ENCODE assay signal across 8 cellular contexts in the genomic region with DNA sequence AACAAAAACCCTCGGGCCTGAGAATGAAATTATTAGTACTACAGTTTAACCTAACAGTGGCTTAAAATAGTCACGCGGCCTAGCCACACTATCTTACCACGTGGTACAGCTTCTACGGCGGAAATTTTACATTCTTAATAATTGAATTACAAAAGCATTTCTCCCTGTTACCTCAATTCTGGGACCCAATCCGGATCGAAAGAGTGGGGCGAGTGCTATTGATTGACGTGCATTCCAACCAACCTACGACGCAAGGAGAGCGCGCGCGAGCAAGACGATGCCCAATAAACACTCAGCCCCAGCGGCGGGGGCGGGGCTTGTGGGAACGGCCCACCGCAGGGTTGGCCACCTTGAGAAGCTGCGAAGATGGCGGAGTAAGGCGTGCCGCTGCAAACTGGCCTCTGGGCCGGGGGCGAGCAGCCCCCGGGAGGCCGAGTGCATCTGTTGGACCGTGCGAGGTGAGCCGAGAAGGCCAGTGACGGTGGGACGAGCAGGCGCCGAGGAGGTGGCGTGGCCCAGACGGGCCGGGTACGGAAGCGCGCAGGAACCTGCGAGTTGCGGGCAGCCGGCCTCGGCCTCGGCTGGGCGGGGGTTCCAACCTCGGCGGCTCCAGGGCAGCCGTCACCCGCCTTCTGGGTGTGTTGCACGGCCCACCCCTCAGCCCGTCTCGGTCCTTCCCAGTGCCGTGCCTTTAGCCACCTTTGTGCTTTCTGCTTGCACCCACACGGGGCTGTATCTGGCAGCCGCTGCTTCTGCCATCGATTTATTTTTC. TPM values are rescaled to one million over a fixed set of nuclear protein-coding genes. Genes with fewer than 3 reads are reported as not detected.
A peak's percentile ranks its signal among the peaks of the same experiment; 100 is the strongest.
DNase-seq lines count a peak whose midpoint lies in the region; ATAC-seq and TF ChIP-seq lines count a peak whose summit lies in the region.

No MANE protein-coding gene starts in this region.

- peak overlapping the region; percentile 98 for H3K23ac ChIP-seq in neuronal stem cell (ENCODE audit: low read depth, low read length, poor library complexity)

- no peak overlapping the region for H4K8ac ChIP-seq in neuronal stem cell (ENCODE audit: low read depth, low read length)

- H4K91ac ChIP-seq in neuronal stem cell (ENCODE audit: low read depth, low read length, poor library complexity) = no peak overlapping the region

- H3K4ac ChIP-seq in neuronal stem cell (ENCODE audit: low read length) = no peak overlapping the region

- H2BK5ac ChIP-seq in neuronal stem cell (ENCODE audit: low read length) = peak overlapping the region; percentile 85

- H3K36me3 Mint-ChIP-seq in activated naive CD4-positive, alpha-beta T cell treated with anti-CD3 and anti-CD28 coated beads for 36 hours (ENCODE audit: low read depth) = peaks cover 43% of the 10 kb centered on the region

- H2BK12ac ChIP-seq in neuronal stem cell (ENCODE audit: low read length) = no peak overlapping the region

- peaks cover 29% of the 10 kb centered on the region for H3K4me1 ChIP-seq in SJSA1 (replicated peaks)
- H3K4me1 ChIP-seq in gastroesophageal sphincter = peaks cover 2 to 48% (median 9%) of the 10 kb centered on the region in 3 donors
- H3K4me1 ChIP-seq in neuronal stem cell (ENCODE audit: control insufficient read depth in 2 of 2, insufficient read depth in 1 of 2, low read depth in 1 of 2, low read length in 2 of 2) = peaks cover 2 to 7% of the 10 kb centered on the region in 2 donors
- H3K4me1 ChIP-seq in subcutaneous abdominal adipose tissue (ENCODE audit: control insufficient read depth in 5 of 5, insufficient read depth in 5 of 5, low read length in 5 of 5) = peaks cover 0 to 31% (median 29%) of the 10 kb centered on the region in 5 donors

- peak overlapping the region; percentile 97 for H3K27ac Mint-ChIP-seq in activated naive CD4-positive, alpha-beta T cell treated with anti-CD3 and anti-CD28 coated beads for 36 hours

- H3K14ac ChIP-seq in neuronal stem cell (ENCODE audit: low read length) = peak overlapping the region; percentile 87

- H3K9me3 ChIP-seq in SJSA1 (replicated peaks) (no peaks in the 10 kb centered on the region), gastroesophageal sphincter (no peaks in the 10 kb centered on the region), neuronal stem cell (replicated peaks in 1 of 2; ENCODE audit: control insufficient read depth in 2 of 2, insufficient read depth in 1 of 2, low read depth in 1 of 2, low read length in 2 of 2) (peaks cover 0 to 10% of the 10 kb centered on the region in 2 donors), subcutaneous abdominal adipose tissue (ENCODE audit: control insufficient read depth in 5 of 5, low read length in 5 of 5) (no peaks in the 10 kb centered on the region)

- CTCF ChIA-PET in activated naive CD4-positive, alpha-beta T cell treated with anti-CD3 and anti-CD28 coated beads for 36 hours (lab: Charles Lee) = interaction anchor here (1.6 kb wide), 1 partner anchor 53 kb away, joined by 5 read pairs; the partner anchor contains the start of genes CHP1 and EXD1

- H3K4me1 Mint-ChIP-seq in activated naive CD4-positive, alpha-beta T cell treated with anti-CD3 and anti-CD28 coated beads for 36 hours (ENCODE audit: low read depth) = peaks cover 45% of the 10 kb centered on the region

- peak overlapping the region; percentile 62 for H3K4me3 ChIP-seq in HFF-Myc (replicated peaks; ENCODE audit: low read depth, low read length)
- peak overlapping the region; percentile 89 for H3K4me3 ChIP-seq in SJSA1
- peak overlapping the region; percentile 57 to 88 for H3K4me3 ChIP-seq in gastroesophageal sphincter
- peak overlapping the region; percentile 82 to 94 for H3K4me3 ChIP-seq in neuronal stem cell (ENCODE audit: low read length in 2 of 2)
- H3K4me3 ChIP-seq in subcutaneous abdominal adipose tissue (ENCODE audit: low read depth in 1 of 5, low read length in 5 of 5) = peak overlapping the region; percentile 90 to 99 (median 94)

- TF ChIP-seq POLR2A in gastroesophageal sphincter (IDR thresholded peaks at IDR 0.05) = peak; percentile 81 to 85

- no peaks in the 10 kb centered on the region for H3K9me3 Mint-ChIP-seq in activated naive CD4-positive, alpha-beta T cell treated with anti-CD3 and anti-CD28 coated beads for 36 hours

- peak; percentile 100 for ATAC-seq in gastroesophageal sphincter

- no peak for TF ChIP-seq EP300 in gastroesophageal sphincter (IDR thresholded peaks at IDR 0.05)

- H3K79me1 ChIP-seq in neuronal stem cell (ENCODE audit: low read depth, low read length) = peaks cover 2% of the 10 kb centered on the region

- H3K27me3 Mint-ChIP-seq in activated naive CD4-positive, alpha-beta T cell treated with anti-CD3 and anti-CD28 coated beads for 36 hours (ENCODE audit: low read depth) = no peaks in the 10 kb centered on the region

- H2AK5ac ChIP-seq in neuronal stem cell (ENCODE audit: low read depth, low read length) = no peak overlapping the region

- H3K36me3 ChIP-seq in SJSA1 (peaks cover 48% of the 10 kb centered on the region), gastroesophageal sphincter (peaks cover 0 to 56% of the 10 kb centered on the region in 2 donors), neuronal stem cell (replicated peaks in 1 of 2; ENCODE audit: control insufficient read depth in 2 of 2, insufficient read depth in 2 of 2, low read length in 2 of 2) (peaks cover 16 to 53% of the 10 kb centered on the region in 2 donors), subcutaneous abdominal adipose tissue (ENCODE audit: control insufficient read depth in 5 of 5, insufficient read depth in 5 of 5, low read length in 5 of 5) (peaks cover 20 to 48% (median 34%) of the 10 kb centered on the region in 5 donors)

- DNase-seq in GM04503 (ENCODE audit: low read depth) (peak; percentile 96), HFF-Myc (ENCODE audit: extremely low read depth, low read depth) (peak; percentile 99), MV-4-11 (lab: John Stamatoyannopoulos, UW) (peak; percentile 98), SJSA1 (ENCODE audit: low read depth in 1 of 2, low spot score in 2 of 2) (peak; percentile 96 to 99), neuronal stem cell (ENCODE audit: low spot score) (peak; percentile 98)
- DNase-seq in activated naive CD4-positive, alpha-beta T cell treated with anti-CD3 and anti-CD28 coated beads for 36 hours = peak; percentile 99

- H3K27me3 ChIP-seq in SJSA1 (replicated peaks) (no peaks in the 10 kb centered on the region), gastroesophageal sphincter (no peaks in the 10 kb centered on the region), neuronal stem cell (ENCODE audit: control insufficient read depth in 3 of 3, insufficient read depth in 3 of 3, low read depth in 1 of 3, low read length in 3 of 3) (no peaks in the 10 kb centered on the region), subcutaneous abdominal adipose tissue (ENCODE audit: control insufficient read depth in 5 of 5, insufficient read depth in 4 of 5, low read length in 5 of 5) (no peaks in the 10 kb centered on the region)

- H2AFZ ChIP-seq in neuronal stem cell (ENCODE audit: low read length) = peak overlapping the region; percentile 88

- TF ChIP-seq CTCF in HFF-Myc (IDR thresholded peaks at IDR 0.05; ENCODE audit: low read depth, low read length, missing control alignments) (no peak), gastroesophageal sphincter (IDR thresholded peaks at IDR 0.05) (no peak)

- H3K27ac ChIP-seq in SJSA1 (peak overlapping the region; percentile 90), gastroesophageal sphincter (peak overlapping the region; percentile 73 to 96 (median 94)), neuronal stem cell (replicated peaks; ENCODE audit: low read length) (peak overlapping the region; percentile 78), subcutaneous abdominal adipose tissue (ENCODE audit: low read depth, low read length) (peak overlapping the region; percentile 89)

- no peak overlapping the region for H2BK120ac ChIP-seq in neuronal stem cell (ENCODE audit: low read depth, low read length)

- H3K9ac ChIP-seq in neuronal stem cell (ENCODE audit: low read depth, low read length, poor library complexity) = peak overlapping the region; percentile 98
- H3K9ac ChIP-seq in subcutaneous abdominal adipose tissue (ENCODE audit: low read length in 5 of 5) = peak overlapping the region; percentile 77 to 94 (median 93)

- peak overlapping the region; percentile 99 for H3K4me3 Mint-ChIP-seq in activated naive CD4-positive, alpha-beta T cell treated with anti-CD3 and anti-CD28 coated beads for 36 hours

- WGBS in gastroesophageal sphincter (ENCODE audit: low coverage in 1 of 2), 2 donors = 0 to 1% methylated on average over 9 to 19 of the region's 60 CpGs
- no CpG with 5 or more reads among the region's 60 CpGs for WGBS in neuronal stem cell (ENCODE audit: extremely low coverage in 2 of 2, insufficient read length in 2 of 2, insufficient replicate concordance in 1 of 2), 2 donors

- peak overlapping the region; percentile 79 for H3K4me2 ChIP-seq in neuronal stem cell (ENCODE audit: insufficient read depth, low read length, poor library complexity, severe bottlenecking)

- peak overlapping the region; percentile 100 for H3K18ac ChIP-seq in neuronal stem cell (ENCODE audit: low read length)

- peak overlapping the region; percentile 71 for H2BK15ac ChIP-seq in neuronal stem cell (ENCODE audit: low read length)

- intact Hi-C loops in activated naive CD4-positive, alpha-beta T cell treated with anti-CD3 and anti-CD28 coated beads for 36 hours (cut with micrococcal nuclease) = loop anchor here (1.0 to 5.0 kb wide), 8 partner anchors 48 to 377 kb away; partner anchors contain the start of genes CHAC1, CHP1, INO80 and ITPKA

RNA-seq across cellular contexts. Expression of gene OIP5, which starts 48.6 kb away (rescaled TPM):
- total RNA-seq in SJSA1 (2014; rRNA removed; shearing (Covaris generic)) = 31.1 and 43.4 TPM in 2 replicates
- total RNA-seq in activated naive CD4-positive, alpha-beta T cell treated with anti-CD3 and anti-CD28 coated beads for 36 hours = 10 to 100 TPM in 1 of 2 experiments, 1 to 10 TPM in 1; 9.5 to 10.7 TPM
- under 1 TPM in 2 of 4 donors, not detected in 2; 0.40 to 0.49 TPM for total RNA-seq in gastroesophageal sphincter
- 32.9 TPM for polyA plus RNA-seq in neuronal stem cell (2013, experiment 1 of 2)
- 32.6 TPM for polyA plus RNA-seq in neuronal stem cell (2013, experiment 2 of 2)

RNA-seq across cellular contexts. Expression of gene NUSAP1, which starts 48.8 kb away (rescaled TPM):
- 175 and 251 TPM in 2 replicates for total RNA-seq in SJSA1 (2014; rRNA removed; shearing (Covaris generic))
- 100 to 1,000 TPM; 269 to 287 TPM for total RNA-seq in activated naive CD4-positive, alpha-beta T cell treated with anti-CD3 and anti-CD28 coated beads for 36 hours
- total RNA-seq in gastroesophageal sphincter = 1 to 10 TPM in 3 of 4 donors, under 1 TPM in 1; 0.47 to 4.6 (median 3.4) TPM
- polyA plus RNA-seq in neuronal stem cell (2013, experiment 1 of 2) = 211 TPM
- polyA plus RNA-seq in neuronal stem cell (2013, experiment 2 of 2) = 209 TPM

RNA-seq across cellular contexts. Expression of gene CHP1, which starts 52.8 kb away (rescaled TPM):
- 46.1 and 71.8 TPM in 2 replicates for total RNA-seq in SJSA1 (2014; rRNA removed; shearing (Covaris generic))
- 10 to 100 TPM; 37.7 to 39.8 TPM for total RNA-seq in activated naive CD4-positive, alpha-beta T cell treated with anti-CD3 and anti-CD28 coated beads for 36 hours
- total RNA-seq in gastroesophageal sphincter = 100 to 1,000 TPM; 102 to 127 (median 112) TPM
- 90.8 TPM for polyA plus RNA-seq in neuronal stem cell (2013, experiment 1 of 2)
- polyA plus RNA-seq in neuronal stem cell (2013, experiment 2 of 2) = 91.8 TPM

RNA-seq across cellular contexts. Expression of gene EXD1, which starts 53.3 kb away (rescaled TPM):
- total RNA-seq in SJSA1 (2014; rRNA removed; shearing (Covaris generic)) = not detected in 2 replicates
- not detected for total RNA-seq in activated naive CD4-positive, alpha-beta T cell treated with anti-CD3 and anti-CD28 coated beads for 36 hours
- total RNA-seq in gastroesophageal sphincter = not detected
- polyA plus RNA-seq in neuronal stem cell (2013, experiment 1 of 2) = 0.03 TPM
- 0.04 TPM for polyA plus RNA-seq in neuronal stem cell (2013, experiment 2 of 2)

Comparison
In these comparisons a context has a peak if more than half of its experiments do, and no peak if none do; other contexts are left out.
1. Peak in every context shown above with its lines: DNase-seq, ATAC-seq, H3K4me3 ChIP-seq and H3K27ac ChIP-seq.
2. RNA of gene OIP5, which starts 48.6 kb away (total RNA-seq): 31.1 to 43.4 TPM in SJSA1 and 9.5 to 10.7 TPM in activated naive CD4-positive, alpha-beta T cell treated with anti-CD3 and anti-CD28 coated beads for 36 hours; 0.40 to 0.49 TPM in gastroesophageal sphincter; every median in the first group is over 4 times any median in the second.
3. RNA of gene NUSAP1, which starts 48.8 kb away (total RNA-seq): 269 to 287 TPM in activated naive CD4-positive, alpha-beta T cell treated with anti-CD3 and anti-CD28 coated beads for 36 hours and 175 to 251 TPM in SJSA1; 0.47 to 4.6 TPM in gastroesophageal sphincter; every median in the first group is over 10 times any median in the second.